Comparison of ENCODE assay signal across 1 cellular context in the genomic region with DNA sequence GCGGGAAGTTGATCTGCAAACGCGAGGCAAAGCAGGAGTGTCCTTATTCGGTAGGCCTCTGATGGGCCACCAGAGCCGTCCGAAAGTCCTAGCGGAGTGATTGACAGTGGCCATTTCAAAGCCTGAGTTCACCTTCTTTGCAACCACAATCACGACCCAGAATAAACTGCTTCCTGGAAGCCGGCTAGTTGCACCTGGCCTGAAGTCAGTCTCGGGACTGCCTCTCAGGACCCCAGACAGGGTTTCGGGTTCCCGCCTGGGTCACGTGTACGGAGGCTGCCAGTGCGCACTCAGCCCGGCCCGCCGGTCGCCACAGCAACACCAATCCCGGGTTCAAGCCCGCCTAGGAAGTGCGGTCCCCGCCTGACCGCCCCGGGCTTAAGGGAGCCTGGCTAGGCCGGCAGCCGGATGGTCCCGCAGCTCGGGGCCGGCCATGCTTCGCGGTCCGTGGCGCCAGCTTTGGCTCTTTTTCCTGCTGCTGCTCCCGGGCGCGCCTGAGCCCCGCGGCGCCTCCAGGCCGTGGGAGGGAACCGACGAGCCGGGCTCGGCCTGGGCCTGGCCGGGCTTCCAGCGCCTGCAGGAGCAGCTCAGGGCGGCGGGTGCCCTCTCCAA.
TF ChIP-seq lines count a peak whose summit lies in the region.

A gene with protein sequence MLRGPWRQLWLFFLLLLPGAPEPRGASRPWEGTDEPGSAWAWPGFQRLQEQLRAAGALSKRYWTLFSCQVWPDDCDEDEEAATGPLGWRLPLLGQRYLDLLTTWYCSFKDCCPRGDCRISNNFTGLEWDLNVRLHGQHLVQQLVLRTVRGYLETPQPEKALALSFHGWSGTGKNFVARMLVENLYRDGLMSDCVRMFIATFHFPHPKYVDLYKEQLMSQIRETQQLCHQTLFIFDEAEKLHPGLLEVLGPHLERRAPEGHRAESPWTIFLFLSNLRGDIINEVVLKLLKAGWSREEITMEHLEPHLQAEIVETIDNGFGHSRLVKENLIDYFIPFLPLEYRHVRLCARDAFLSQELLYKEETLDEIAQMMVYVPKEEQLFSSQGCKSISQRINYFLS (plus strand): TSS at position 375 of the 612 bp plus-strand sequence. CDS start 59 bp downstream, at position 434.

TF ChIP-seq in HepG2, 621 proteins besides CTCF, POLR2A, EP300 and RAD21 (continued from another document and continues in another):
- TF ChIP-seq, protein P1, sequence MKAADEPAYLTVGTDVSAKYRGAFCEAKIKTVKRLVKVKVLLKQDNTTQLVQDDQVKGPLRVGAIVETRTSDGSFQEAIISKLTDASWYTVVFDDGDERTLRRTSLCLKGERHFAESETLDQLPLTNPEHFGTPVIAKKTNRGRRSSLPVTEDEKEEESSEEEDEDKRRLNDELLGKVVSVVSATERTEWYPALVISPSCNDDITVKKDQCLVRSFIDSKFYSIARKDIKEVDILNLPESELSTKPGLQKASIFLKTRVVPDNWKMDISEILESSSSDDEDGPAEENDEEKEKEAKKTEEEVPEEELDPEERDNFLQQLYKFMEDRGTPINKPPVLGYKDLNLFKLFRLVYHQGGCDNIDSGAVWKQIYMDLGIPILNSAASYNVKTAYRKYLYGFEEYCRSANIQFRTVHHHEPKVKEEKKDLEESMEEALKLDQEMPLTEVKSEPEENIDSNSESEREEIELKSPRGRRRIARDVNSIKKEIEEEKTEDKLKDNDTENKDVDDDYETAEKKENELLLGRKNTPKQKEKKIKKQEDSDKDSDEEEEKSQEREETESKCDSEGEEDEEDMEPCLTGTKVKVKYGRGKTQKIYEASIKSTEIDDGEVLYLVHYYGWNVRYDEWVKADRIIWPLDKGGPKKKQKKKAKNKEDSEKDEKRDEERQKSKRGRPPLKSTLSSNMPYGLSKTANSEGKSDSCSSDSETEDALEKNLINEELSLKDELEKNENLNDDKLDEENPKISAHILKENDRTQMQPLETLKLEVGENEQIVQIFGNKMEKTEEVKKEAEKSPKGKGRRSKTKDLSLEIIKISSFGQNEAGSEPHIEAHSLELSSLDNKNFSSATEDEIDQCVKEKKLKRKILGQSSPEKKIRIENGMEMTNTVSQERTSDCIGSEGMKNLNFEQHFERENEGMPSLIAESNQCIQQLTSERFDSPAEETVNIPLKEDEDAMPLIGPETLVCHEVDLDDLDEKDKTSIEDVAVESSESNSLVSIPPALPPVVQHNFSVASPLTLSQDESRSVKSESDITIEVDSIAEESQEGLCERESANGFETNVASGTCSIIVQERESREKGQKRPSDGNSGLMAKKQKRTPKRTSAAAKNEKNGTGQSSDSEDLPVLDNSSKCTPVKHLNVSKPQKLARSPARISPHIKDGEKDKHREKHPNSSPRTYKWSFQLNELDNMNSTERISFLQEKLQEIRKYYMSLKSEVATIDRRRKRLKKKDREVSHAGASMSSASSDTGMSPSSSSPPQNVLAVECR (CRISPR knock-in tag; IDR thresholded peaks at IDR 0.05; ENCODE audit: borderline replicate concordance): peak; percentile 95; the same call in 1 of the 2 replicates
- TF ChIP-seq, protein P2, sequence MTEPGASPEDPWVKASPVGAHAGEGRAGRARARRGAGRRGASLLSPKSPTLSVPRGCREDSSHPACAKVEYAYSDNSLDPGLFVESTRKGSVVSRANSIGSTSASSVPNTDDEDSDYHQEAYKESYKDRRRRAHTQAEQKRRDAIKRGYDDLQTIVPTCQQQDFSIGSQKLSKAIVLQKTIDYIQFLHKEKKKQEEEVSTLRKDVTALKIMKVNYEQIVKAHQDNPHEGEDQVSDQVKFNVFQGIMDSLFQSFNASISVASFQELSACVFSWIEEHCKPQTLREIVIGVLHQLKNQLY (CRISPR knock-in tag; IDR thresholded peaks at IDR 0.05): peak; percentile 80
- no peak for TF ChIP-seq NCOA5 (CRISPR knock-in tag; IDR thresholded peaks at IDR 0.05)
- peak; percentile 46; the same call in 1 of the 2 replicates for TF ChIP-seq BCL6 (CRISPR knock-in tag; IDR thresholded peaks at IDR 0.05)
- TF ChIP-seq BRD4 (CRISPR knock-in tag; IDR thresholded peaks at IDR 0.05): peak; percentile 83
- TF ChIP-seq DR1 (CRISPR knock-in tag; IDR thresholded peaks at IDR 0.05): peak; percentile 90
- TF ChIP-seq TARDBP (CRISPR knock-in tag; IDR thresholded peaks at IDR 0.05): no peak; the same call in 1 of the 2 replicates
- TF ChIP-seq RARA (CRISPR knock-in tag; IDR thresholded peaks at IDR 0.05): no peak
- TF ChIP-seq, protein P3, sequence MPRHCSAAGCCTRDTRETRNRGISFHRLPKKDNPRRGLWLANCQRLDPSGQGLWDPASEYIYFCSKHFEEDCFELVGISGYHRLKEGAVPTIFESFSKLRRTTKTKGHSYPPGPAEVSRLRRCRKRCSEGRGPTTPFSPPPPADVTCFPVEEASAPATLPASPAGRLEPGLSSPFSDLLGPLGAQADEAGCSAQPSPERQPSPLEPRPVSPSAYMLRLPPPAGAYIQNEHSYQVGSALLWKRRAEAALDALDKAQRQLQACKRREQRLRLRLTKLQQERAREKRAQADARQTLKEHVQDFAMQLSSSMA (CRISPR knock-in tag; IDR thresholded peaks at IDR 0.05): no peak
- TF ChIP-seq PTBP1 (IDR thresholded peaks at IDR 0.05; ENCODE audit: low read depth, low read length, poor library complexity, severe bottlenecking): no peak
- peak; percentile 70; the same call in 1 of the 2 replicates for TF ChIP-seq ZNF790 (CRISPR knock-in tag; IDR thresholded peaks at IDR 0.05; ENCODE audit: borderline replicate concordance)
- TF ChIP-seq, protein P4, sequence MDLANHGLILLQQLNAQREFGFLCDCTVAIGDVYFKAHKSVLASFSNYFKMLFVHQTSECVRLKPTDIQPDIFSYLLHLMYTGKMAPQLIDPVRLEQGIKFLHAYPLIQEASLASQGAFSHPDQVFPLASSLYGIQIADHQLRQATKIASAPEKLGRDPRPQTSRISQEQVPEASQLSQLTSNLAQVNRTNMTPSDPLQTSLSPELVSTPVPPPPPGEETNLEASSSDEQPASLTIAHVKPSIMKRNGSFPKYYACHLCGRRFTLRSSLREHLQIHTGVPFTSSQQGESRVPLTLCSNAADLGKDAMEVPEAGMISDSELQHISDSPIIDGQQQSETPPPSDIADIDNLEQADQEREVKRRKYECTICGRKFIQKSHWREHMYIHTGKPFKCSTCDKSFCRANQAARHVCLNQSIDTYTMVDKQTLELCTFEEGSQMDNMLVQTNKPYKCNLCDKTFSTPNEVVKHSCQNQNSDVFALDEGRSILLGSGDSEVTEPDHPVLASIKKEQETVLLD (CRISPR knock-in tag; IDR thresholded peaks at IDR 0.05; ENCODE audit: low read depth): no peak
- peak; percentile 88 for TF ChIP-seq HES4 (CRISPR knock-in tag; IDR thresholded peaks at IDR 0.05; ENCODE audit: borderline replicate concordance)
- TF ChIP-seq CEBPB (IDR thresholded peaks at IDR 0.05; ENCODE audit: borderline replicate concordance, low read depth, low read length): no peak
- no peak; the same call in 1 of the 2 replicates for TF ChIP-seq ZBTB42 (CRISPR knock-in tag; IDR thresholded peaks at IDR 0.05)
- TF ChIP-seq, protein P5, sequence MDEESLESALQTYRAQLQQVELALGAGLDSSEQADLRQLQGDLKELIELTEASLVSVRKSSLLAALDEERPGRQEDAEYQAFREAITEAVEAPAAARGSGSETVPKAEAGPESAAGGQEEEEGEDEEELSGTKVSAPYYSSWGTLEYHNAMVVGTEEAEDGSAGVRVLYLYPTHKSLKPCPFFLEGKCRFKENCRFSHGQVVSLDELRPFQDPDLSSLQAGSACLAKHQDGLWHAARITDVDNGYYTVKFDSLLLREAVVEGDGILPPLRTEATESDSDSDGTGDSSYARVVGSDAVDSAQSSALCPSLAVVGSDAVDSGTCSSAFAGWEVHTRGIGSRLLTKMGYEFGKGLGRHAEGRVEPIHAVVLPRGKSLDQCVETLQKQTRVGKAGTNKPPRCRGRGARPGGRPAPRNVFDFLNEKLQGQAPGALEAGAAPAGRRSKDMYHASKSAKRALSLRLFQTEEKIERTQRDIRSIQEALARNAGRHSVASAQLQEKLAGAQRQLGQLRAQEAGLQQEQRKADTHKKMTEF (CRISPR knock-in tag; IDR thresholded peaks at IDR 0.05): peak; percentile 64; the same call in 1 of the 2 replicates
- peak; percentile 25; the same call in 1 of the 2 replicates for TF ChIP-seq ZNF605 (CRISPR knock-in tag; IDR thresholded peaks at IDR 0.05)
- TF ChIP-seq ZNF577 (CRISPR knock-in tag; IDR thresholded peaks at IDR 0.05; ENCODE audit: borderline replicate concordance, low read depth): no peak
- TF ChIP-seq GZF1 (CRISPR knock-in tag; IDR thresholded peaks at IDR 0.05): no peak; the same call in 1 of the 2 replicates
- TF ChIP-seq, protein P6, sequence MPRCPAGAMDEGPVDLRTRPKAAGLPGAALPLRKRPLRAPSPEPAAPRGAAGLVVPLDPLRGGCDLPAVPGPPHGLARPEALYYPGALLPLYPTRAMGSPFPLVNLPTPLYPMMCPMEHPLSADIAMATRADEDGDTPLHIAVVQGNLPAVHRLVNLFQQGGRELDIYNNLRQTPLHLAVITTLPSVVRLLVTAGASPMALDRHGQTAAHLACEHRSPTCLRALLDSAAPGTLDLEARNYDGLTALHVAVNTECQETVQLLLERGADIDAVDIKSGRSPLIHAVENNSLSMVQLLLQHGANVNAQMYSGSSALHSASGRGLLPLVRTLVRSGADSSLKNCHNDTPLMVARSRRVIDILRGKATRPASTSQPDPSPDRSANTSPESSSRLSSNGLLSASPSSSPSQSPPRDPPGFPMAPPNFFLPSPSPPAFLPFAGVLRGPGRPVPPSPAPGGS (CRISPR knock-in tag; IDR thresholded peaks at IDR 0.05): no peak
- TF ChIP-seq DPF2 (CRISPR knock-in tag; IDR thresholded peaks at IDR 0.05; ENCODE audit: borderline replicate concordance, low read depth): no peak
- TF ChIP-seq, protein P7, sequence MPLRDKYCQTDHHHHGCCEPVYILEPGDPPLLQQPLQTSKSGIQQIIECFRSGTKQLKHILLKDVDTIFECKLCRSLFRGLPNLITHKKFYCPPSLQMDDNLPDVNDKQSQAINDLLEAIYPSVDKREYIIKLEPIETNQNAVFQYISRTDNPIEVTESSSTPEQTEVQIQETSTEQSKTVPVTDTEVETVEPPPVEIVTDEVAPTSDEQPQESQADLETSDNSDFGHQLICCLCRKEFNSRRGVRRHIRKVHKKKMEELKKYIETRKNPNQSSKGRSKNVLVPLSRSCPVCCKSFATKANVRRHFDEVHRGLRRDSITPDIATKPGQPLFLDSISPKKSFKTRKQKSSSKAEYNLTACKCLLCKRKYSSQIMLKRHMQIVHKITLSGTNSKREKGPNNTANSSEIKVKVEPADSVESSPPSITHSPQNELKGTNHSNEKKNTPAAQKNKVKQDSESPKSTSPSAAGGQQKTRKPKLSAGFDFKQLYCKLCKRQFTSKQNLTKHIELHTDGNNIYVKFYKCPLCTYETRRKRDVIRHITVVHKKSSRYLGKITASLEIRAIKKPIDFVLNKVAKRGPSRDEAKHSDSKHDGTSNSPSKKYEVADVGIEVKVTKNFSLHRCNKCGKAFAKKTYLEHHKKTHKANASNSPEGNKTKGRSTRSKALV (CRISPR knock-in tag; IDR thresholded peaks at IDR 0.05): peak; percentile 73
- TF ChIP-seq RXRB (CRISPR knock-in tag; IDR thresholded peaks at IDR 0.05; ENCODE audit: borderline replicate concordance): peak; percentile 38; the same call in 1 of the 2 replicates
- peak; percentile 91 for TF ChIP-seq RFX1 (IDR thresholded peaks at IDR 0.05)
- no peak for TF ChIP-seq ZNF263 (CRISPR knock-in tag; IDR thresholded peaks at IDR 0.05)
- TF ChIP-seq FOSL1 (CRISPR knock-in tag; IDR thresholded peaks at IDR 0.05; ENCODE audit: borderline replicate concordance): no peak; the same call in 1 of the 2 replicates
- TF ChIP-seq ZKSCAN1 (IDR thresholded peaks at IDR 0.05; ENCODE audit: low read length): no peak
- TF ChIP-seq, protein P8, sequence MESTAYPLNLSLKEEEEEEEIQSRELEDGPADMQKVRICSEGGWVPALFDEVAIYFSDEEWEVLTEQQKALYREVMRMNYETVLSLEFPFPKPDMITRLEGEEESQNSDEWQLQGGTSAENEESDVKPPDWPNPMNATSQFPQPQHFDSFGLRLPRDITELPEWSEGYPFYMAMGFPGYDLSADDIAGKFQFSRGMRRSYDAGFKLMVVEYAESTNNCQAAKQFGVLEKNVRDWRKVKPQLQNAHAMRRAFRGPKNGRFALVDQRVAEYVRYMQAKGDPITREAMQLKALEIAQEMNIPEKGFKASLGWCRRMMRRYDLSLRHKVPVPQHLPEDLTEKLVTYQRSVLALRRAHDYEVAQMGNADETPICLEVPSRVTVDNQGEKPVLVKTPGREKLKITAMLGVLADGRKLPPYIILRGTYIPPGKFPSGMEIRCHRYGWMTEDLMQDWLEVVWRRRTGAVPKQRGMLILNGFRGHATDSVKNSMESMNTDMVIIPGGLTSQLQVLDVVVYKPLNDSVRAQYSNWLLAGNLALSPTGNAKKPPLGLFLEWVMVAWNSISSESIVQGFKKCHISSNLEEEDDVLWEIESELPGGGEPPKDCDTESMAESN (CRISPR knock-in tag; conservative IDR thresholded peaks at IDR 0.05): peak; percentile 69; the same call in 1 of the 2 replicates
- TF ChIP-seq ZNF225 (CRISPR knock-in tag; IDR thresholded peaks at IDR 0.05): peak; percentile 38; the same call in 1 of the 2 replicates
- TF ChIP-seq CBX5 (CRISPR knock-in tag; IDR thresholded peaks at IDR 0.05; ENCODE audit: borderline replicate concordance): no peak
- TF ChIP-seq, protein P9, sequence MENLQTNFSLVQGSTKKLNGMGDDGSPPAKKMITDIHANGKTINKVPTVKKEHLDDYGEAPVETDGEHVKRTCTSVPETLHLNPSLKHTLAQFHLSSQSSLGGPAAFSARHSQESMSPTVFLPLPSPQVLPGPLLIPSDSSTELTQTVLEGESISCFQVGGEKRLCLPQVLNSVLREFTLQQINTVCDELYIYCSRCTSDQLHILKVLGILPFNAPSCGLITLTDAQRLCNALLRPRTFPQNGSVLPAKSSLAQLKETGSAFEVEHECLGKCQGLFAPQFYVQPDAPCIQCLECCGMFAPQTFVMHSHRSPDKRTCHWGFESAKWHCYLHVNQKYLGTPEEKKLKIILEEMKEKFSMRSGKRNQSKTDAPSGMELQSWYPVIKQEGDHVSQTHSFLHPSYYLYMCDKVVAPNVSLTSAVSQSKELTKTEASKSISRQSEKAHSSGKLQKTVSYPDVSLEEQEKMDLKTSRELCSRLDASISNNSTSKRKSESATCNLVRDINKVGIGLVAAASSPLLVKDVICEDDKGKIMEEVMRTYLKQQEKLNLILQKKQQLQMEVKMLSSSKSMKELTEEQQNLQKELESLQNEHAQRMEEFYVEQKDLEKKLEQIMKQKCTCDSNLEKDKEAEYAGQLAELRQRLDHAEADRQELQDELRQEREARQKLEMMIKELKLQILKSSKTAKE (CRISPR knock-in tag; IDR thresholded peaks at IDR 0.05; ENCODE audit: borderline replicate concordance): no peak
- no peak for TF ChIP-seq ZNF746 (CRISPR knock-in tag; IDR thresholded peaks at IDR 0.05)
- no peak for TF ChIP-seq SP140L (CRISPR knock-in tag; IDR thresholded peaks at IDR 0.05; ENCODE audit: borderline replicate concordance)
- TF ChIP-seq ZFX (CRISPR knock-in tag; IDR thresholded peaks at IDR 0.05; ENCODE audit: low read depth): peak; percentile 93
- TF ChIP-seq, protein P10, sequence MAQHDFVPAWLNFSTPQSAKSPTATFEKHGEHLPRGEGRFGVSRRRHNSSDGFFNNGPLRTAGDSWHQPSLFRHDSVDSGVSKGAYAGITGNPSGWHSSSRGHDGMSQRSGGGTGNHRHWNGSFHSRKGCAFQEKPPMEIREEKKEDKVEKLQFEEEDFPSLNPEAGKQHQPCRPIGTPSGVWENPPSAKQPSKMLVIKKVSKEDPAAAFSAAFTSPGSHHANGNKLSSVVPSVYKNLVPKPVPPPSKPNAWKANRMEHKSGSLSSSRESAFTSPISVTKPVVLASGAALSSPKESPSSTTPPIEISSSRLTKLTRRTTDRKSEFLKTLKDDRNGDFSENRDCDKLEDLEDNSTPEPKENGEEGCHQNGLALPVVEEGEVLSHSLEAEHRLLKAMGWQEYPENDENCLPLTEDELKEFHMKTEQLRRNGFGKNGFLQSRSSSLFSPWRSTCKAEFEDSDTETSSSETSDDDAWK (CRISPR knock-in tag; IDR thresholded peaks at IDR 0.05): no peak
- no peak; the same call in 1 of the 2 replicates for TF ChIP-seq ZNF3 (CRISPR knock-in tag; IDR thresholded peaks at IDR 0.05)
